In the genomic region with DNA sequence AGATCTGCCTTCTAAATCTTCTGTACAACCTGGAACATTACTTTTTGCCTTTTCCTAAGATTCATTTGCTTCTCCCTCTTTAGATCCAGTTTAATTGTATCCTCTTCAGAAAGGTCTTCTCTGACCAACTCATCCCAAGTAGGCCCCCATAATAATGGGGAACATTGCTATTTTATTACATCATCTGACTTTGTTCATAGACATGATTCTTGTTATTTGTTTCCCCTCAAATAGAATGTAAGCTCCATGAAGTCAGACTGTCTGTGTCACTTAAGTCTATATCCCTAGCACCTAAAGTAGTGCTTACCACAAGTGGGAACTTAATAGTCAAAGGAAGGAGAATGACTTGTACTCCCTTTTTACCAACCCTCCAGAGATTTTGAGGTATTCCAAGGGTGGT, we compare ENCODE assay signal across 24 cellular contexts. TPM values are rescaled to one million over a fixed set of nuclear protein-coding genes. Genes with fewer than 3 reads are reported as not detected.
A peak's percentile ranks its signal among the peaks of the same experiment; 100 is the strongest.
DNase-seq lines count a peak whose midpoint lies in the region; ATAC-seq, FAIRE-seq and TF ChIP-seq lines count a peak whose summit lies in the region.
"Had no signal": no experiment of that assay in that cellular context is flagged by ENCODE, and none has a peak within 500 bp of the region (broad histone marks: within the 10 kb centered on the region; RNA-seq: fewer than 3 reads in every experiment).

No MANE protein-coding gene starts in this region.

- H3K4me3 ChIP-seq in GM12878, result no peak overlapping the region
- H3K4me3 ChIP-seq: A549 had no signal

- FAIRE-seq in H54 (lab: Jason Lieb, UNC), result peak; percentile 45
- no peak for FAIRE-seq in GM12878 (lab: Jason Lieb, UNC)
- FAIRE-seq: A549, GM19239 had no signal

- SMC1A ChIA-PET in GM12878 (lab: Charles Lee; ENCODE audit: uncharacterized antibody, unreplicated experiment), result interaction anchor here (2.8 kb wide), 1 partner anchor 10 kb away, joined by 9 read pairs; no protein-coding TSS in a partner anchor

- no peak overlapping the region for H3K4me2 ChIP-seq in GM12878 (ENCODE audit: control insufficient read depth, insufficient read depth)
- H3K4me2 ChIP-seq: A549 had no signal

- H2AFZ ChIP-seq in GM12878 (ENCODE audit: control insufficient read depth, low read depth, low read length), result no peak overlapping the region

- TF ChIP-seq EP300 in GM12878 (IDR thresholded peaks at IDR 0.05; ENCODE audit: borderline replicate concordance in 1 of 2, control insufficient read depth in 1 of 2, low read depth in 2 of 2, low read length in 2 of 2), result no peak

- peaks cover 12% of the 10 kb centered on the region for H3K79me2 ChIP-seq in GM12878 (ENCODE audit: control insufficient read depth, insufficient read depth, low read length)

- 0 out of 2 replicates have a peak, but pooled peaks cover 3% of the 10 kb centered on the region for H4K20me1 ChIP-seq in GM12878 (ENCODE audit: control insufficient read depth, insufficient read depth)

- in situ Hi-C loops in GM12878 (cut with MboI), result no loop called here

- no peak for DNase-seq in activated naive CD4-positive, alpha-beta T cell treated with anti-CD3 and anti-CD28 coated beads, Interleukin-2, amount 50 U/mL, for 72 hours (ENCODE audit: low spot score in 2 of 2)
- DNase-seq in H54 (ENCODE audit: insufficient read length, low spot score) (no peak), GM12878 (ENCODE audit: low read depth, low spot score) (no peak)
- DNase-seq in natural killer cell treated with Interleukin-12 subunit alpha and Interleukin-12 subunit beta and Interleukin-15 and Interleukin-18, amount 100 ng/mL, for 72 hours (ENCODE audit: low spot score), result no peak
- DNase-seq in activated CD4-positive, alpha-beta T cell treated with anti-CD3 and anti-CD28 coated beads for 4 hours, result no peak
- no peak for DNase-seq in stimulated activated CD8-positive, alpha-beta memory T cell treated with anti-CD3 and anti-CD28 coated beads, Interleukin-4, amount 100 ng/mL, for 48 hours
- DNase-seq: EL; GF-D8; H7; Kasumi-1; MM.1S; NCI-H1092; NCI-H1436; NCI-H1930; NCI-H510A; NK-92 treated with Interleukin-12 subunit alpha and Interleukin-12 subunit beta, amount 100 ng/mL, for 24 hours; SIG-M5 had no signal

- POLR2A ChIA-PET in GM12878 (lab: Charles Lee), result interaction anchor here (1.3 to 1.4 kb wide), 2 partner anchors 10 to 14 kb away, joined by 3 to 4 read pairs; no protein-coding TSS in a partner anchor

- no peaks in the 10 kb centered on the region for H3K9me3 ChIP-seq in GM12878 (replicated peaks; ENCODE audit: control insufficient read depth, insufficient read depth, low read length)
- H3K9me3 ChIP-seq: A549 had no signal

- CTCF ChIA-PET in GM12878 (lab: Yijun Ruan, JAX), result no interaction called here

- TSS peak; percentile 5 for BruUV-seq in GM12878 (replicated peaks; lab: Mats Ljungman, UMichigan)

- TF ChIP-seq POLR2A in H54 (IDR thresholded peaks at IDR 0.05; ENCODE audit: low read depth, low read length) (no peak), GM12878 (IDR thresholded peaks at IDR 0.05; ENCODE audit: low read depth, low read length) (no peak)

- peaks cover 17% of the 10 kb centered on the region for H3K36me3 Mint-ChIP-seq in activated naive CD4-positive, alpha-beta T cell treated with anti-CD3 and anti-CD28 coated beads, Interleukin-2, amount 50 U/mL, for 24 hours
- H3K36me3 Mint-ChIP-seq in activated naive CD4-positive, alpha-beta T cell treated with anti-CD3 and anti-CD28 coated beads, Interleukin-2, amount 50 U/mL, for 72 hours, result peaks cover under 1 to 26% of the 10 kb centered on the region in 2 donors
- peaks cover 6% of the 10 kb centered on the region for H3K36me3 Mint-ChIP-seq in natural killer cell treated with Interleukin-12 subunit alpha and Interleukin-12 subunit beta and Interleukin-15 and Interleukin-18, amount 100 ng/mL, for 72 hours

- peak overlapping the region; percentile 4 for H3K27ac Mint-ChIP-seq in activated naive CD4-positive, alpha-beta T cell treated with anti-CD3 and anti-CD28 coated beads, Interleukin-2, amount 50 U/mL, for 24 hours
- H3K27ac Mint-ChIP-seq in activated naive CD4-positive, alpha-beta T cell treated with anti-CD3 and anti-CD28 coated beads, Interleukin-2, amount 50 U/mL, for 72 hours, result no peak overlapping the region
- H3K27ac Mint-ChIP-seq in natural killer cell treated with Interleukin-12 subunit alpha and Interleukin-12 subunit beta and Interleukin-15 and Interleukin-18, amount 100 ng/mL, for 72 hours, result peak overlapping the region; percentile 19 to 34
- H3K27ac Mint-ChIP-seq: B cell had no signal

- H3K9me3 Mint-ChIP-seq in activated naive CD4-positive, alpha-beta T cell treated with anti-CD3 and anti-CD28 coated beads, Interleukin-2, amount 50 U/mL, for 24 hours, result no peaks in the 10 kb centered on the region
- no peaks in the 10 kb centered on the region for H3K9me3 Mint-ChIP-seq in activated naive CD4-positive, alpha-beta T cell treated with anti-CD3 and anti-CD28 coated beads, Interleukin-2, amount 50 U/mL, for 72 hours
- H3K9me3 Mint-ChIP-seq in natural killer cell treated with Interleukin-12 subunit alpha and Interleukin-12 subunit beta and Interleukin-15 and Interleukin-18, amount 100 ng/mL, for 72 hours, result no peaks in the 10 kb centered on the region
- H3K9me3 Mint-ChIP-seq: CD14-positive monocyte had no signal

- no peak overlapping the region for H3K27ac ChIP-seq in GM12878 (ENCODE audit: control insufficient read depth, insufficient read depth)
- H3K27ac ChIP-seq: A549 had no signal

- H3K9ac ChIP-seq in GM12878 (ENCODE audit: control insufficient read depth, insufficient read depth, low read length), result no peak overlapping the region

- H3K4me3 Mint-ChIP-seq in activated naive CD4-positive, alpha-beta T cell treated with anti-CD3 and anti-CD28 coated beads, Interleukin-2, amount 50 U/mL, for 24 hours, result no peak overlapping the region
- H3K4me3 Mint-ChIP-seq in natural killer cell treated with Interleukin-12 subunit alpha and Interleukin-12 subunit beta and Interleukin-15 and Interleukin-18, amount 100 ng/mL, for 72 hours, result no peak overlapping the region
- H3K4me3 Mint-ChIP-seq: B cell, CD14-positive monocyte had no signal

- TF ChIP-seq CTCF in GM12878 (IDR thresholded peaks at IDR 0.05 in 2 of 3, conservative IDR thresholded peaks at IDR 0.05 in 1 of 3; ENCODE audit: control insufficient read depth in 2 of 3, extremely low read depth in 1 of 3, insufficient read depth in 1 of 3, low read depth in 3 of 3, low read length in 3 of 3), result no peak

- no peaks in the 10 kb centered on the region for H3K4me1 ChIP-seq in GM12878 (ENCODE audit: control insufficient read depth, insufficient read depth, low read length)

- peaks cover 37% of the 10 kb centered on the region for H3K4me1 Mint-ChIP-seq in activated naive CD4-positive, alpha-beta T cell treated with anti-CD3 and anti-CD28 coated beads, Interleukin-2, amount 50 U/mL, for 24 hours
- H3K4me1 Mint-ChIP-seq in natural killer cell treated with Interleukin-12 subunit alpha and Interleukin-12 subunit beta and Interleukin-15 and Interleukin-18, amount 100 ng/mL, for 72 hours (ENCODE audit: low read depth in 2 of 2), result peaks cover 18 to 19% of the 10 kb centered on the region in 2 donors

- H3K27me3 ChIP-seq in GM12878 (replicated peaks in 1 of 2; ENCODE audit: control insufficient read depth in 2 of 2, insufficient read depth in 2 of 2, low read length in 1 of 2), result no peaks in the 10 kb centered on the region

- intact Hi-C loops in GM12878 (cut with micrococcal nuclease; ENCODE audit: unreplicated experiment), result no loop called here

- no peak for TF ChIP-seq RAD21 in GM12878 (IDR thresholded peaks at IDR 0.05; ENCODE audit: insufficient read depth, low read depth, low read length)

- H3K36me3 ChIP-seq in GM12878 (ENCODE audit: control insufficient read depth in 2 of 2, insufficient read depth in 2 of 2, low read length in 1 of 2), result peaks cover 4 to 25% of the 10 kb centered on the region in 2 experiments; a peak in 3 of 4 replicates

- RAD21 ChIA-PET in GM12878 (lab: Charles Lee; ENCODE audit: unreplicated experiment), result no interaction called here

- no peaks in the 10 kb centered on the region for H3K27me3 Mint-ChIP-seq in activated naive CD4-positive, alpha-beta T cell treated with anti-CD3 and anti-CD28 coated beads, Interleukin-2, amount 50 U/mL, for 24 hours
- no peaks in the 10 kb centered on the region for H3K27me3 Mint-ChIP-seq in natural killer cell treated with Interleukin-12 subunit alpha and Interleukin-12 subunit beta and Interleukin-15 and Interleukin-18, amount 100 ng/mL, for 72 hours
- H3K27me3 Mint-ChIP-seq: B cell had no signal

- ATAC-seq in activated naive CD4-positive, alpha-beta T cell treated with anti-CD3 and anti-CD28 coated beads, Interleukin-2, amount 50 U/mL, for 72 hours, result no peak
- ATAC-seq in GM12878 (no peak), GM19351 (IDR thresholded peaks at IDR 0.05; ENCODE audit: unreplicated experiment) (no peak)
- no peak for ATAC-seq in natural killer cell treated with Interleukin-12 subunit alpha and Interleukin-12 subunit beta and Interleukin-15 and Interleukin-18, amount 100 ng/mL, for 72 hours
- ATAC-seq: A549, Panc1 had no signal

RNA-seq across cellular contexts. Expression of gene LUC7L2, which starts 37.5 kb away (rescaled TPM):
- 100 to 1,000 TPM; 136 to 143 TPM for total RNA-seq in activated naive CD4-positive, alpha-beta T cell treated with anti-CD3 and anti-CD28 coated beads, Interleukin-2, amount 50 U/mL, for 72 hours
- total RNA-seq in GM12878 (2013; cell fraction: nucleolus; rRNA removed), result 224 and 228 TPM in 2 replicates
- total RNA-seq in GM12878 (2014; rRNA removed), result 48.8 and 51.8 TPM in 2 replicates
- total RNA-seq in GM12878 (2014; rRNA removed; fragmentation: Illumina TruSeq; extraction: Trizol), result 68.4 and 69.3 TPM in 2 replicates
- total RNA-seq in GM12878 (2021), result 86.5 and 98.7 TPM in 2 replicates
- 41.1 TPM for polyA plus RNA-seq in GM12878 (2011; ENCODE audit: low read depth)
- polyA plus RNA-seq in GM12878 (2011; rRNA removed), result 66.3 and 82.2 TPM in 2 replicates
- 25.7 and 55.8 TPM in 2 replicates for polyA plus RNA-seq in GM12878 (2011; cell fraction: cytosol; rRNA removed)
- polyA plus RNA-seq in GM12878 (2011; cell fraction: nucleus; rRNA removed), result 104 and 130 TPM in 2 replicates
- 67.6 and 78.5 TPM in 2 replicates for polyA plus RNA-seq in GM12878 (2012)
- polyA plus RNA-seq in GM12878 (2014; fragmentation: Illumina TruSeq; extraction: Trizol), result 78.7 and 100.0 TPM in 2 replicates
- polyA plus RNA-seq in GM12878 (2014; fragmentation: Nextera tagmentation; extraction: Ambion mirVana), result 10 to 100 TPM; 31.7 to 37.8 TPM
- polyA plus RNA-seq in GM12878 (2014; rRNA removed), result 57.6 and 69.1 TPM in 2 replicates
- polyA plus RNA-seq in GM12878 (2016; fragmentation: Nextera tagmentation; extraction: Ambion mirVana), result 10 to 100 TPM; 68.0 to 75.7 TPM
- polyA minus RNA-seq in GM12878 (2011; rRNA and poly(A)+ RNA removed), result 41.7 and 64.0 TPM in 2 replicates
- polyA minus RNA-seq in GM12878 (2011; cell fraction: cytosol; rRNA and poly(A)+ RNA removed), result 19.2 and 29.2 TPM in 2 replicates
- polyA minus RNA-seq in GM12878 (2011; cell fraction: nucleus; rRNA and poly(A)+ RNA removed), result 141 and 271 TPM in 2 replicates
- total RNA-seq in natural killer cell treated with Interleukin-12 subunit alpha and Interleukin-12 subunit beta and Interleukin-15 and Interleukin-18, amount 100 ng/mL, for 72 hours, result 100 to 1,000 TPM; 115 to 176 TPM

RNA-seq across cellular contexts. Expression of gene FMC1, which starts 56.1 kb away (rescaled TPM):
- 10 to 100 TPM in 1 of 2 donors, 1 to 10 TPM in 1; 6.8 to 11.5 TPM for total RNA-seq in activated naive CD4-positive, alpha-beta T cell treated with anti-CD3 and anti-CD28 coated beads, Interleukin-2, amount 50 U/mL, for 72 hours
- 2.6 and 4.2 TPM in 2 replicates for total RNA-seq in GM12878 (2013; cell fraction: nucleolus; rRNA removed)
- 10.5 and 11.4 TPM in 2 replicates for total RNA-seq in GM12878 (2014; rRNA removed)
- 5.4 and 5.5 TPM in 2 replicates for total RNA-seq in GM12878 (2014; rRNA removed; fragmentation: Illumina TruSeq; extraction: Trizol)
- 10.9 and 11.9 TPM in 2 replicates for total RNA-seq in GM12878 (2021)
- 9.1 TPM for polyA plus RNA-seq in GM12878 (2011; ENCODE audit: low read depth)
- 13.2 and 13.5 TPM in 2 replicates for polyA plus RNA-seq in GM12878 (2011; rRNA removed)
- polyA plus RNA-seq in GM12878 (2011; cell fraction: cytosol; rRNA removed), result 15.9 and 22.3 TPM in 2 replicates
- 8.8 and 14.0 TPM in 2 replicates for polyA plus RNA-seq in GM12878 (2011; cell fraction: nucleus; rRNA removed)
- polyA plus RNA-seq in GM12878 (2012), result 11.2 and 19.5 TPM in 2 replicates
- 2.7 and 4.2 TPM in 2 replicates for polyA plus RNA-seq in GM12878 (2014; fragmentation: Illumina TruSeq; extraction: Trizol)
- polyA plus RNA-seq in GM12878 (2014; fragmentation: Nextera tagmentation; extraction: Ambion mirVana), result 10 to 100 TPM; 50.5 to 60.4 TPM
- polyA plus RNA-seq in GM12878 (2014; rRNA removed), result 16.1 and 18.1 TPM in 2 replicates
- 10 to 100 TPM; 57.2 to 58.9 TPM for polyA plus RNA-seq in GM12878 (2016; fragmentation: Nextera tagmentation; extraction: Ambion mirVana)
- 3.0 and 3.1 TPM in 2 replicates for polyA minus RNA-seq in GM12878 (2011; rRNA and poly(A)+ RNA removed)
- polyA minus RNA-seq in GM12878 (2011; cell fraction: cytosol; rRNA and poly(A)+ RNA removed), result 1.2 TPM in 1 of 2 replicates, not detected in the other
- 3.1 and 5.4 TPM in 2 replicates for polyA minus RNA-seq in GM12878 (2011; cell fraction: nucleus; rRNA and poly(A)+ RNA removed)
- total RNA-seq in natural killer cell treated with Interleukin-12 subunit alpha and Interleukin-12 subunit beta and Interleukin-15 and Interleukin-18, amount 100 ng/mL, for 72 hours, result 1 to 10 TPM; 4.4 to 7.8 TPM

Comparison
In these comparisons a context has a peak if more than half of its experiments do, and no peak if none do; other contexts are left out.
1. H3K27ac Mint-ChIP-seq: peak in activated naive CD4-positive, alpha-beta T cell treated with anti-CD3 and anti-CD28 coated beads, Interleukin-2, amount 50 U/mL, for 24 hours (single experiment) and natural killer cell treated with Interleukin-12 subunit alpha and Interleukin-12 subunit beta and Interleukin-15 and Interleukin-18, amount 100 ng/mL, for 72 hours (2 of 2); none in activated naive CD4-positive, alpha-beta T cell treated with anti-CD3 and anti-CD28 coated beads, Interleukin-2, amount 50 U/mL, for 72 hours (0 of 2).